Comparison of ENCODE assay signal across 14 cellular contexts in genomic region chr14:61368061-61368710, GRCh38. TPM values are rescaled to one million over a fixed set of nuclear protein-coding genes. Genes with fewer than 3 reads are reported as not detected.
DNase-seq lines count a peak whose midpoint lies in the region; ATAC-seq, FAIRE-seq and TF ChIP-seq lines count a peak whose summit lies in the region.
"Had no signal": no experiment of that assay in that cellular context is flagged by ENCODE, and none has a peak within 500 bp of the region (broad histone marks: within the 10 kb centered on the region; RNA-seq: fewer than 3 reads in every experiment).

No MANE protein-coding gene starts in this region.

- H3K27ac Mint-ChIP-seq in activated CD4-positive, alpha-beta T cell treated with anti-CD3 and anti-CD28 coated beads, Interleukin-2, amount 10 ng/mL, durations not matched to agents 7 days and 5 days, result peak overlapping the region; percentile 51
- H3K27ac Mint-ChIP-seq in central memory CD8-positive, alpha-beta T cell (ENCODE audit: low read depth), result peak overlapping the region; percentile 90
- H3K27ac Mint-ChIP-seq in osteocyte (ENCODE audit: unreplicated experiment), result peak overlapping the region; percentile 87

- H3K4me1 Mint-ChIP-seq in activated CD4-positive, alpha-beta T cell treated with anti-CD3 and anti-CD28 coated beads, Interleukin-2, amount 10 ng/mL, durations not matched to agents 7 days and 5 days, result peaks cover 38% of the 10 kb centered on the region
- peaks cover 32% of the 10 kb centered on the region for H3K4me1 Mint-ChIP-seq in central memory CD8-positive, alpha-beta T cell
- peaks cover 23% of the 10 kb centered on the region for H3K4me1 Mint-ChIP-seq in osteocyte (ENCODE audit: unreplicated experiment)

- peaks cover 10% of the 10 kb centered on the region for H3K9me3 Mint-ChIP-seq in activated CD4-positive, alpha-beta T cell treated with anti-CD3 and anti-CD28 coated beads, Interleukin-2, amount 10 ng/mL, durations not matched to agents 7 days and 5 days
- no peaks in the 10 kb centered on the region for H3K9me3 Mint-ChIP-seq in central memory CD8-positive, alpha-beta T cell
- H3K9me3 Mint-ChIP-seq in osteocyte (ENCODE audit: unreplicated experiment), result no peaks in the 10 kb centered on the region

- TF ChIP-seq POLR2A in H54 (IDR thresholded peaks at IDR 0.05; ENCODE audit: low read depth, low read length), result no peak

- FAIRE-seq in H54 (lab: Jason Lieb, UNC), result no peak

- H3K4me1 ChIP-seq in HEK293 (ENCODE audit: control insufficient read depth, insufficient read depth, low read length), result peaks cover 5% of the 10 kb centered on the region

- no peak overlapping the region for H3K4me3 Mint-ChIP-seq in activated CD4-positive, alpha-beta T cell treated with anti-CD3 and anti-CD28 coated beads, Interleukin-2, amount 10 ng/mL, durations not matched to agents 7 days and 5 days
- H3K4me3 Mint-ChIP-seq in central memory CD8-positive, alpha-beta T cell, result no peak overlapping the region
- peak overlapping the region; percentile 16 for H3K4me3 Mint-ChIP-seq in osteocyte (ENCODE audit: unreplicated experiment)

- TF ChIP-seq CTCF in HEK293 (tag by site-specific recombination; IDR thresholded peaks at IDR 0.05), result no peak
- no peak for TF ChIP-seq CTCF in osteocyte (IDR thresholded peaks at IDR 0.05)

- no peak for ATAC-seq in central memory CD8-positive, alpha-beta T cell (replicated peaks; ENCODE audit: extremely low read depth, poor library complexity, severe bottlenecking)
- ATAC-seq in GM18873 (IDR thresholded peaks at IDR 0.05; ENCODE audit: low FRiP score, unreplicated experiment) (no peak), HG03378 (IDR thresholded peaks at IDR 0.05; ENCODE audit: unreplicated experiment) (no peak)
- ATAC-seq: gastrocnemius medialis had no signal

- no peaks in the 10 kb centered on the region for H3K9me3 ChIP-seq in HEK293 (ENCODE audit: control insufficient read depth, insufficient read depth, low read depth, low read length)
- H3K9me3 ChIP-seq: gastrocnemius medialis had no signal

- CTCF ChIA-PET in activated CD4-positive, alpha-beta T cell treated with anti-CD3 and anti-CD28 coated beads, Interleukin-2, amount 10 ng/mL, durations not matched to agents 7 days and 5 days (lab: Charles Lee), result interaction anchor here (0.6 to 2.2 kb wide), 4 partner anchors 11 to 1652 kb away, joined by 3 to 7 read pairs (median 4); no protein-coding TSS in a partner anchor
- CTCF ChIA-PET in HEK293 (lab: Yijun Ruan, JAX), result interaction anchor here (1.0 kb wide), 1 partner anchor 99 kb away, joined by 3 read pairs; no protein-coding TSS in a partner anchor

- DNase-seq in activated CD4-positive, alpha-beta T cell treated with anti-CD3 and anti-CD28 coated beads, Interleukin-2, amount 10 ng/mL, durations not matched to agents 7 days and 5 days, result no peak
- DNase-seq in activated CD4-positive, alpha-beta T cell treated with anti-CD3 and anti-CD28 coated beads for 4 hours, result no peak
- DNase-seq in central memory CD8-positive, alpha-beta T cell (ENCODE audit: low spot score in 2 of 2), result no peak
- DNase-seq in osteocyte (ENCODE audit: extremely low spot score, unreplicated experiment) (no peak), H54 (ENCODE audit: insufficient read length, low spot score) (no peak)
- DNase-seq: activated gamma-delta T cell, cortex of kidney, gastrocnemius medialis, left cardiac atrium, NCI-H2107, posterior cingulate gyrus had no signal

- H3K4me3 ChIP-seq in HEK293 (ENCODE audit: low read depth, low read length), result no peak overlapping the region
- H3K4me3 ChIP-seq: gastrocnemius medialis had no signal

- H3K36me3 ChIP-seq in HEK293 (ENCODE audit: control insufficient read depth in 2 of 2, insufficient read depth in 1 of 2, low read length in 2 of 2), result no peaks in the 10 kb centered on the region
- H3K36me3 ChIP-seq: gastrocnemius medialis had no signal

- H3K36me3 Mint-ChIP-seq in activated CD4-positive, alpha-beta T cell treated with anti-CD3 and anti-CD28 coated beads, Interleukin-2, amount 10 ng/mL, durations not matched to agents 7 days and 5 days (ENCODE audit: low read depth), result peaks cover 41% of the 10 kb centered on the region
- H3K36me3 Mint-ChIP-seq in central memory CD8-positive, alpha-beta T cell (ENCODE audit: insufficient read depth), result peaks cover 24% of the 10 kb centered on the region
- no peaks in the 10 kb centered on the region for H3K36me3 Mint-ChIP-seq in osteocyte (ENCODE audit: unreplicated experiment)

- H3K27me3 Mint-ChIP-seq in activated CD4-positive, alpha-beta T cell treated with anti-CD3 and anti-CD28 coated beads, Interleukin-2, amount 10 ng/mL, durations not matched to agents 7 days and 5 days, result no peaks in the 10 kb centered on the region
- H3K27me3 Mint-ChIP-seq in central memory CD8-positive, alpha-beta T cell, result no peaks in the 10 kb centered on the region
- H3K27me3 Mint-ChIP-seq in osteocyte (ENCODE audit: unreplicated experiment), result no peaks in the 10 kb centered on the region

- H3K27ac ChIP-seq in HEK293 (ENCODE audit: extremely low read depth, low read depth, low read length), result no peak overlapping the region

- POLR2A ChIA-PET in activated CD4-positive, alpha-beta T cell treated with anti-CD3 and anti-CD28 coated beads, Interleukin-2, amount 10 ng/mL, durations not matched to agents 7 days and 5 days (lab: Charles Lee), result no interaction called here
- POLR2A ChIA-PET in HEK293 (lab: Yijun Ruan, JAX), result no interaction called here

TF ChIP-seq in HEK293, 187 proteins besides CTCF, POLR2A, EP300 and RAD21:
- TF ChIP-seq SP7 (tag by site-specific recombination; IDR thresholded peaks at IDR 0.05), result no peak
- TF ChIP-seq ZBTB17 (tag by site-specific recombination; IDR thresholded peaks at IDR 0.05), result 0 out of 2 replicates have a peak, but pooled peaks have one; percentile 23
- peak; percentile 51 for TF ChIP-seq ZNF600 (tag by site-specific recombination; IDR thresholded peaks at IDR 0.05)
TF ChIP-seq in HEK293: peak in this region for 2.

RNA-seq across cellular contexts. Expression of gene PRKCH, which starts 46.8 kb away (rescaled TPM):
- 100 to 1,000 TPM; 244 to 293 TPM for total RNA-seq in activated CD4-positive, alpha-beta T cell treated with anti-CD3 and anti-CD28 coated beads, Interleukin-2, amount 10 ng/mL, durations not matched to agents 7 days and 5 days
- 10.6 and 11.1 TPM in 2 replicates for total RNA-seq in osteocyte

Comparison
In these comparisons a context has a peak if more than half of its experiments do, and no peak if none do; other contexts are left out.
1. RNA of gene PRKCH, which starts 46.8 kb away (total RNA-seq): 244 to 293 TPM in activated CD4-positive, alpha-beta T cell treated with anti-CD3 and anti-CD28 coated beads, Interleukin-2, amount 10 ng/mL, durations not matched to agents 7 days and 5 days; 10.6 to 11.1 TPM in osteocyte; every median in the first group is over 10 times any median in the second.
2. Peak in every context shown above with its lines, with median percentiles within 50 percentile points of each other: H3K27ac Mint-ChIP-seq.